ENCODE assay signal across 8 cellular contexts in genomic region chr11:31509412-31510345, GRCh38. TPM values are rescaled to one million over a fixed set of nuclear protein-coding genes. Genes with fewer than 3 reads are reported as not detected.
DNase-seq lines count a peak whose midpoint lies in the region; ATAC-seq and TF ChIP-seq lines count a peak whose summit lies in the region.

Gene ELP4 (plus strand): TSS chr11:31509767. CDS start chr11:31509785, 18 bp downstream.
Gene IMMP1L (minus strand): TSS chr11:31509622. CDS start chr11:31463276, 46,346 bp downstream.

- DNase-seq in AG04450 (ENCODE audit: low read depth, low spot score), result peak; percentile 85
- DNase-seq in NCI-H226, result peak; percentile 95
- peak; percentile 96 for DNase-seq in WTC11 (ENCODE audit: low spot score)
- peak; percentile 63 to 99 (median 94) for DNase-seq in caudate nucleus (lab: John Stamatoyannopoulos, UW)
- peak; percentile 99 for DNase-seq in inferior parietal cortex (ENCODE audit: extremely low spot score)
- peak; percentile 90 for DNase-seq in stimulated activated CD4-positive, alpha-beta T cell treated with anti-CD3 and anti-CD28 coated beads, Interleukin-12 subunit alpha, Interleukin-12 subunit beta, amount 100 ng/mL, for 24 hours (ENCODE audit: low read depth in 2 of 2)

- 0 out of 2 replicates have a peak, but pooled peaks cover 4% of the 10 kb centered on the region for H3K36me3 Mint-ChIP-seq in WTC11

- no peak for TF ChIP-seq CTCF in AG04450 (IDR thresholded peaks at IDR 0.05; ENCODE audit: low read depth, low read length)
- TF ChIP-seq CTCF in WTC11 (IDR thresholded peaks at IDR 0.05), result no peak

- POLR2A ChIA-PET in AG04450 (lab: Yijun Ruan, JAX) (interaction anchor here (0.6 kb wide), 1 partner anchor 82 kb away, joined by 4 read pairs; no protein-coding TSS in a partner anchor), WTC11 (lab: Charles Lee) (no interaction called here)

- H3K9me3 ChIP-seq in AG04450 (ENCODE audit: control insufficient read depth, insufficient read depth, low read length), result no peaks in the 10 kb centered on the region

- peak within 1 kb of the TSS; percentile 98 for H3K4me3 ChIP-seq in AG04450 (ENCODE audit: low read depth, low read length)

- CTCF ChIA-PET in AG04450 (lab: Charles Lee), result no interaction called here
- CTCF ChIA-PET in WTC11 (lab: Charles Lee), result interaction anchor here (1.4 kb wide), 1 partner anchor 289 kb away, joined by 4 read pairs; no protein-coding TSS in a partner anchor

- peak within 1 kb of the TSS; percentile 96 for H3K4me3 Mint-ChIP-seq in WTC11

- H3K9me3 Mint-ChIP-seq in WTC11, result no peaks in the 10 kb centered on the region

- ATAC-seq in GM18909 (IDR thresholded peaks at IDR 0.05; ENCODE audit: poor library complexity, unreplicated experiment) (peak; percentile 100), HG03175 (IDR thresholded peaks at IDR 0.05; ENCODE audit: unreplicated experiment) (peak; percentile 100), WTC11 (peak; percentile 99)

- H3K4me1 Mint-ChIP-seq in WTC11, result peaks cover 24% of the 10 kb centered on the region

- H3K27me3 Mint-ChIP-seq in WTC11 (ENCODE audit: low read depth), result no peaks in the 10 kb centered on the region

- peak within 1 kb of the TSS; percentile 47 for H3K27ac ChIP-seq in AG04450 (ENCODE audit: low read depth, low read length)
- peak within 1 kb of the TSS; percentile 82 for H3K27ac ChIP-seq in caudate nucleus (ENCODE audit: low read depth, low read length)

- H3K27ac Mint-ChIP-seq in WTC11, result peak within 1 kb of the TSS; percentile 99

- H3K27me3 ChIP-seq in AG04450 (ENCODE audit: control insufficient read depth, insufficient read depth, low read length), result no peaks in the 10 kb centered on the region

TF ChIP-seq in WTC11, 78 proteins besides CTCF, POLR2A, EP300 and RAD21 (continues in another document):
- TF ChIP-seq ETV6 (CRISPR knock-in tag; IDR thresholded peaks at IDR 0.05) (peak; percentile 65; the same call in 1 of the 2 replicates), NR1H2 (CRISPR knock-in tag; IDR thresholded peaks at IDR 0.05) (no peak), NFYB (CRISPR knock-in tag; conservative IDR thresholded peaks at IDR 0.05; ENCODE audit: low read depth) (peak; percentile 94), ATF6 (CRISPR knock-in tag; IDR thresholded peaks at IDR 0.05) (no peak), SMAD4 (CRISPR knock-in tag; IDR thresholded peaks at IDR 0.05) (no peak), ZNF121 (CRISPR knock-in tag; IDR thresholded peaks at IDR 0.05) (no peak), ZNF263 (CRISPR knock-in tag; IDR thresholded peaks at IDR 0.05; ENCODE audit: low read depth) (no peak), KAT7 (CRISPR knock-in tag; IDR thresholded peaks at IDR 0.05; ENCODE audit: borderline replicate concordance) (no peak), JAZF1 (CRISPR knock-in tag; IDR thresholded peaks at IDR 0.05) (no peak), MXD4 (CRISPR knock-in tag; IDR thresholded peaks at IDR 0.05; ENCODE audit: borderline replicate concordance) (no peak), ESRRA (CRISPR knock-in tag; IDR thresholded peaks at IDR 0.05; ENCODE audit: borderline replicate concordance) (no peak), HMGA2 (CRISPR knock-in tag; IDR thresholded peaks at IDR 0.05) (no peak), FOXP1 (CRISPR knock-in tag; IDR thresholded peaks at IDR 0.05; ENCODE audit: borderline replicate concordance) (peak; percentile 84; the same call in 1 of the 2 replicates), ZNF425 (CRISPR knock-in tag; conservative IDR thresholded peaks at IDR 0.05) (no peak), CREB1 (CRISPR knock-in tag; IDR thresholded peaks at IDR 0.05) (peak; percentile 84; the same call in 1 of the 2 replicates), SMAD3 (CRISPR knock-in tag; IDR thresholded peaks at IDR 0.05; ENCODE audit: borderline replicate concordance) (0 out of 2 replicates have a peak, but pooled peaks have one; percentile 59), CREM (CRISPR knock-in tag; IDR thresholded peaks at IDR 0.05) (peak; percentile 73), SOX15 (CRISPR knock-in tag; IDR thresholded peaks at IDR 0.05) (no peak), SP1 (CRISPR knock-in tag; conservative IDR thresholded peaks at IDR 0.05) (peak; percentile 73), E2F1 (CRISPR knock-in tag; IDR thresholded peaks at IDR 0.05) (no peak), JUN (CRISPR knock-in tag; IDR thresholded peaks at IDR 0.05) (no peak), NFE2L1 (CRISPR knock-in tag; IDR thresholded peaks at IDR 0.05) (0 out of 2 replicates have a peak, but pooled peaks have one; percentile 41), NR2C2 (CRISPR knock-in tag; IDR thresholded peaks at IDR 0.05) (no peak), ZNF512 (CRISPR knock-in tag; IDR thresholded peaks at IDR 0.05; ENCODE audit: borderline replicate concordance) (no peak)
- TF ChIP-seq, protein P1, sequence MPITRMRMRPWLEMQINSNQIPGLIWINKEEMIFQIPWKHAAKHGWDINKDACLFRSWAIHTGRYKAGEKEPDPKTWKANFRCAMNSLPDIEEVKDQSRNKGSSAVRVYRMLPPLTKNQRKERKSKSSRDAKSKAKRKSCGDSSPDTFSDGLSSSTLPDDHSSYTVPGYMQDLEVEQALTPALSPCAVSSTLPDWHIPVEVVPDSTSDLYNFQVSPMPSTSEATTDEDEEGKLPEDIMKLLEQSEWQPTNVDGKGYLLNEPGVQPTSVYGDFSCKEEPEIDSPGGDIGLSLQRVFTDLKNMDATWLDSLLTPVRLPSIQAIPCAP (CRISPR knock-in tag; IDR thresholded peaks at IDR 0.05), result no peak
- TF ChIP-seq, protein P2, sequence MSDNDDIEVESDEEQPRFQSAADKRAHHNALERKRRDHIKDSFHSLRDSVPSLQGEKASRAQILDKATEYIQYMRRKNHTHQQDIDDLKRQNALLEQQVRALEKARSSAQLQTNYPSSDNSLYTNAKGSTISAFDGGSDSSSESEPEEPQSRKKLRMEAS (CRISPR knock-in tag; IDR thresholded peaks at IDR 0.05), result peak; percentile 89

RNA-seq across cellular contexts. Expression of gene ELP4, which starts in this region (rescaled TPM):
- polyA plus RNA-seq in AG04450 (2011; rRNA removed), result 13.6 and 15.5 TPM in 2 replicates
- polyA minus RNA-seq in AG04450 (2011; rRNA and poly(A)+ RNA removed), result 9.5 and 12.5 TPM in 2 replicates
- 14.6 to 21.2 TPM (median 15.6 TPM) in 3 replicates for total RNA-seq in WTC11 (2021)

RNA-seq across cellular contexts. Expression of gene IMMP1L, which starts in this region (rescaled TPM):
- 17.7 and 23.9 TPM in 2 replicates for polyA plus RNA-seq in AG04450 (2011; rRNA removed)
- polyA minus RNA-seq in AG04450 (2011; rRNA and poly(A)+ RNA removed), result 3.4 and 6.6 TPM in 2 replicates
- total RNA-seq in WTC11 (2021), result 24.1 to 29.6 TPM (median 27.4 TPM) in 3 replicates

Comparison
In these comparisons a context has a peak if more than half of its experiments do, and no peak if none do; other contexts are left out.
1. Peak in every context shown above with its lines: DNase-seq, ATAC-seq, H3K4me3 ChIP-seq and H3K27ac ChIP-seq.